In the genomic region with DNA sequence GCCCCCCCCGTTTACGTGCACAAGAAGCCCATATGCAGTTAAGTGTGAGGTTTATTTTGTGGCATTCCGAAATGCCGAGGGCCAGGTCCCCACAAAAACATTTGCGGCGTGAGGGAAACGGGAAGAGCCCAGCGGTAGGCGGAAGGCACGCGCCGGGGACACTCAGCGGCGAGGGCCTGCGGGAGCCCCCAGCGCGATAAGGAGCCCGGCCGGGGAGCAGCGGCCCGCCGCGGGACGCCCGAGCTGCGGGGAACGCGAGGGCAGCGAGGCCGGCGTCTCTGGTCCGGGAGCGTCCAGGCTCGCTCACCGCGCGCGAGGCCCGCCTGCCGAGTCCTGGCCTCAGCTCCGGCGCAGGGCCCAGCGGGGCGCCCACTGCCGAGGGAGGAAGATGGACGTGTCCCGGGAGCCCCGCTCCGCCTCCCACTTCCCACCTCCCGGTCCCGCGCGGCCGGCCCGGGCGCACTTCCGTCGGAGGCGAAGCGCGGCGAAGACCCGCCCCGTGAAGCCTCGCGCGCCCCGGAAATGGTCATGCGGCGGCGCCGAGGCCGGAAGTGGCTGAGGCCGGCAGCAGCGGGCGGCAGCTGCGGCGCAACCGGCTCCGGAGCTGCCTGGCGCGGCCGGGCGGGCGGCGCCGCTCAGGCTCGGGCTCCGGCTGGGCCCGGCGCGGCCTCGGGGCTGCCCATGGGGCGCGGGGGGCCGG, we compare ENCODE assay signal across 8 cellular contexts. TPM values are rescaled to one million over a fixed set of nuclear protein-coding genes. Genes with fewer than 3 reads are reported as not detected.
DNase-seq lines count a peak whose midpoint lies in the region; ATAC-seq and TF ChIP-seq lines count a peak whose summit lies in the region.

A gene with protein sequence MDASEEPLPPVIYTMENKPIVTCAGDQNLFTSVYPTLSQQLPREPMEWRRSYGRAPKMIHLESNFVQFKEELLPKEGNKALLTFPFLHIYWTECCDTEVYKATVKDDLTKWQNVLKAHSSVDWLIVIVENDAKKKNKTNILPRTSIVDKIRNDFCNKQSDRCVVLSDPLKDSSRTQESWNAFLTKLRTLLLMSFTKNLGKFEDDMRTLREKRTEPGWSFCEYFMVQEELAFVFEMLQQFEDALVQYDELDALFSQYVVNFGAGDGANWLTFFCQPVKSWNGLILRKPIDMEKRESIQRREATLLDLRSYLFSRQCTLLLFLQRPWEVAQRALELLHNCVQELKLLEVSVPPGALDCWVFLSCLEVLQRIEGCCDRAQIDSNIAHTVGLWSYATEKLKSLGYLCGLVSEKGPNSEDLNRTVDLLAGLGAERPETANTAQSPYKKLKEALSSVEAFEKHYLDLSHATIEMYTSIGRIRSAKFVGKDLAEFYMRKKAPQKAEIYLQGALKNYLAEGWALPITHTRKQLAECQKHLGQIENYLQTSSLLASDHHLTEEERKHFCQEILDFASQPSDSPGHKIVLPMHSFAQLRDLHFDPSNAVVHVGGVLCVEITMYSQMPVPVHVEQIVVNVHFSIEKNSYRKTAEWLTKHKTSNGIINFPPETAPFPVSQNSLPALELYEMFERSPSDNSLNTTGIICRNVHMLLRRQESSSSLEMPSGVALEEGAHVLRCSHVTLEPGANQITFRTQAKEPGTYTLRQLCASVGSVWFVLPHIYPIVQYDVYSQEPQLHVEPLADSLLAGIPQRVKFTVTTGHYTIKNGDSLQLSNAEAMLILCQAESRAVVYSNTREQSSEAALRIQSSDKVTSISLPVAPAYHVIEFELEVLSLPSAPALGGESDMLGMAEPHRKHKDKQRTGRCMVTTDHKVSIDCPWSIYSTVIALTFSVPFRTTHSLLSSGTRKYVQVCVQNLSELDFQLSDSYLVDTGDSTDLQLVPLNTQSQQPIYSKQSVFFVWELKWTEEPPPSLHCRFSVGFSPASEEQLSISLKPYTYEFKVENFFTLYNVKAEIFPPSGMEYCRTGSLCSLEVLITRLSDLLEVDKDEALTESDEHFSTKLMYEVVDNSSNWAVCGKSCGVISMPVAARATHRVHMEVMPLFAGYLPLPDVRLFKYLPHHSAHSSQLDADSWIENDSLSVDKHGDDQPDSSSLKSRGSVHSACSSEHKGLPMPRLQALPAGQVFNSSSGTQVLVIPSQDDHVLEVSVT (plus strand): TSS at position 536 of the 700 bp plus-strand sequence. CDS start 185 bp downstream, outside the sequence.

- H3K27me3 Mint-ChIP-seq in activated B cell treated with CpG ODN at 0.5 μM for 24 hours: no peaks in the 10 kb centered on the region

- POLR2A ChIA-PET in activated B cell treated with CpG ODN at 0.5 μM for 24 hours (lab: Charles Lee): interaction anchor here (0.7 to 1.4 kb wide), 5 partner anchors 8 to 327 kb away, joined by 3 to 5 read pairs (median 3); a partner anchor contains a TSS

- intact Hi-C loops in activated B cell treated with CpG ODN at 0.5 μM for 24 hours (cut with micrococcal nuclease): loop anchor here (1.0 to 2.0 kb wide), 7 partner anchors 15 to 1037 kb away; a partner anchor contains a TSS

- H3K9me3 Mint-ChIP-seq in activated B cell treated with CpG ODN at 0.5 μM for 24 hours: no peaks in the 10 kb centered on the region

- peak within 1 kb of the TSS; percentile 86 for H3K27ac Mint-ChIP-seq in activated B cell treated with CpG ODN at 0.5 μM for 24 hours

- CTCF ChIA-PET in activated B cell treated with CpG ODN at 0.5 μM for 24 hours (lab: Charles Lee): no interaction called here

- DNase-seq in 8988T: peak; percentile 74
- DNase-seq in NCI-H2227 (lab: John Stamatoyannopoulos, UW; ENCODE audit: unreplicated experiment): peak; percentile 95
- peak; percentile 83 for DNase-seq in activated B cell treated with CpG ODN at 0.5 μM for 24 hours
- peak; percentile 79 to 89 for DNase-seq in cardiac fibroblast (ENCODE audit: low read depth in 2 of 2)
- peak; percentile 88 for DNase-seq in inferior parietal cortex (ENCODE audit: extremely low spot score)
- DNase-seq in smooth muscle cell of the brain vasculature (ENCODE audit: low read depth, low spot score): peak; percentile 79

- H3K4me3 Mint-ChIP-seq in activated B cell treated with CpG ODN at 0.5 μM for 24 hours: peak within 1 kb of the TSS; percentile 87

- H3K4me3 ChIP-seq in cardiac fibroblast (replicated peaks in 1 of 2; ENCODE audit: low read depth in 2 of 2, low read length in 2 of 2): peak within 1 kb of the TSS; percentile 71 to 75

- H3K36me3 Mint-ChIP-seq in activated B cell treated with CpG ODN at 0.5 μM for 24 hours (ENCODE audit: low read depth): peaks cover 10% of the 10 kb centered on the region

- peak; percentile 73 for ATAC-seq in GM18511 (IDR thresholded peaks at IDR 0.05; ENCODE audit: unreplicated experiment)
- ATAC-seq in HG03025 (IDR thresholded peaks at IDR 0.05; ENCODE audit: low FRiP score, unreplicated experiment): peak; percentile 51
- peak; percentile 66 for ATAC-seq in activated B cell treated with CpG ODN at 0.5 μM for 24 hours (ENCODE audit: low read depth)

- peaks cover 42% of the 10 kb centered on the region for H3K4me1 Mint-ChIP-seq in activated B cell treated with CpG ODN at 0.5 μM for 24 hours

- TF ChIP-seq CTCF in activated B cell treated with CpG ODN at 0.5 μM for 24 hours (IDR thresholded peaks at IDR 0.05) (no peak), cardiac fibroblast (IDR thresholded peaks at IDR 0.05; ENCODE audit: low read depth, low read length) (no peak)

RNA-seq across cellular contexts. Expression of the gene that starts here (rescaled TPM):
- 77.8 and 96.0 TPM in 2 replicates for total RNA-seq in activated B cell treated with CpG ODN at 0.5 μM for 24 hours

Comparison
In these comparisons a context has a peak if more than half of its experiments do, and no peak if none do; other contexts are left out.
1. Peak in every context shown above with its lines: DNase-seq, ATAC-seq and H3K4me3 ChIP-seq.